8 cellular contexts compared by ENCODE assay signal in genomic region chr3:47162695-47163022, GRCh38. TPM values are rescaled to one million over a fixed set of nuclear protein-coding genes. Genes with fewer than 3 reads are reported as not detected.
DNase-seq lines count a peak whose midpoint lies in the region; ATAC-seq lines count a peak whose summit lies in the region.

No MANE protein-coding gene starts in this region.

- CTCF ChIA-PET in activated CD8-positive, alpha-beta T cell treated with anti-CD3 and anti-CD28 coated beads, Interleukin-2, amount 10 ng/mL, durations not matched to agents 7 days and 5 days (lab: Charles Lee) = interaction anchor here (1.4 kb wide), 1 partner anchor 258 kb away, joined by 3 read pairs; no protein-coding TSS in a partner anchor

- no peak for DNase-seq in activated naive CD4-positive, alpha-beta T cell treated with anti-CD3 and anti-CD28 coated beads, Interleukin-2, amount 50 U/mL, for 16 hours
- no peak for DNase-seq in activated CD8-positive, alpha-beta T cell treated with anti-CD3 and anti-CD28 coated beads, Interleukin-2, amount 10 ng/mL, durations not matched to agents 7 days and 5 days
- no peak for DNase-seq in stimulated activated naive B cell treated with anti-CD40 and anti-IgM and Interleukin-4, amounts not matched to agents 10 μg/mL and 1 μg/mL and 100 μg/mL, for 72 hours
- DNase-seq in dedifferentiated amniotic fluid mesenchymal stem cell (ENCODE audit: extremely low spot score) (no peak), amygdala (lab: John Stamatoyannopoulos, UW) (no peak)
- DNase-seq in activated CD8-positive, alpha-beta memory T cell treated with anti-CD3 and anti-CD28 coated beads, Interleukin-2, amount 50 U/mL, for 48 hours = no peak

- H3K4me3 ChIP-seq in iPS-11a (ENCODE audit: low read depth, low read length) = peak overlapping the region; percentile 81

- no peaks in the 10 kb centered on the region for H3K27me3 Mint-ChIP-seq in activated naive CD4-positive, alpha-beta T cell treated with anti-CD3 and anti-CD28 coated beads, Interleukin-2, amount 50 U/mL, for 24 hours
- H3K27me3 Mint-ChIP-seq in activated CD8-positive, alpha-beta T cell treated with anti-CD3 and anti-CD28 coated beads, Interleukin-2, amount 10 ng/mL, durations not matched to agents 7 days and 5 days (ENCODE audit: low read depth) = no peaks in the 10 kb centered on the region
- no peaks in the 10 kb centered on the region for H3K27me3 Mint-ChIP-seq in stimulated activated naive B cell treated with anti-CD40 and anti-IgM and Interleukin-4, amounts not matched to agents 10 μg/mL and 1 μg/mL and 100 μg/mL, for 72 hours

- no peaks in the 10 kb centered on the region for H3K9me3 Mint-ChIP-seq in activated naive CD4-positive, alpha-beta T cell treated with anti-CD3 and anti-CD28 coated beads, Interleukin-2, amount 50 U/mL, for 24 hours
- no peaks in the 10 kb centered on the region for H3K9me3 Mint-ChIP-seq in activated CD8-positive, alpha-beta T cell treated with anti-CD3 and anti-CD28 coated beads, Interleukin-2, amount 10 ng/mL, durations not matched to agents 7 days and 5 days (ENCODE audit: insufficient read depth)
- H3K9me3 Mint-ChIP-seq in stimulated activated naive B cell treated with anti-CD40 and anti-IgM and Interleukin-4, amounts not matched to agents 10 μg/mL and 1 μg/mL and 100 μg/mL, for 72 hours = no peaks in the 10 kb centered on the region

- peak overlapping the region; percentile 98 for H3K4me3 Mint-ChIP-seq in activated naive CD4-positive, alpha-beta T cell treated with anti-CD3 and anti-CD28 coated beads, Interleukin-2, amount 50 U/mL, for 24 hours
- H3K4me3 Mint-ChIP-seq in activated CD8-positive, alpha-beta T cell treated with anti-CD3 and anti-CD28 coated beads, Interleukin-2, amount 10 ng/mL, durations not matched to agents 7 days and 5 days = peak overlapping the region; percentile 87
- H3K4me3 Mint-ChIP-seq in stimulated activated naive B cell treated with anti-CD40 and anti-IgM and Interleukin-4, amounts not matched to agents 10 μg/mL and 1 μg/mL and 100 μg/mL, for 72 hours = peak overlapping the region; percentile 90 to 93

- peaks cover 9% of the 10 kb centered on the region for H3K36me3 Mint-ChIP-seq in activated naive CD4-positive, alpha-beta T cell treated with anti-CD3 and anti-CD28 coated beads, Interleukin-2, amount 50 U/mL, for 24 hours
- H3K36me3 Mint-ChIP-seq in activated CD8-positive, alpha-beta T cell treated with anti-CD3 and anti-CD28 coated beads, Interleukin-2, amount 10 ng/mL, durations not matched to agents 7 days and 5 days (ENCODE audit: low read depth) = peaks cover 14% of the 10 kb centered on the region
- H3K36me3 Mint-ChIP-seq in stimulated activated naive B cell treated with anti-CD40 and anti-IgM and Interleukin-4, amounts not matched to agents 10 μg/mL and 1 μg/mL and 100 μg/mL, for 72 hours = peaks cover 12 to 19% of the 10 kb centered on the region in 2 donors

- peak overlapping the region; percentile 98 for H3K27ac Mint-ChIP-seq in activated naive CD4-positive, alpha-beta T cell treated with anti-CD3 and anti-CD28 coated beads, Interleukin-2, amount 50 U/mL, for 24 hours
- peak overlapping the region; percentile 95 for H3K27ac Mint-ChIP-seq in activated CD8-positive, alpha-beta T cell treated with anti-CD3 and anti-CD28 coated beads, Interleukin-2, amount 10 ng/mL, durations not matched to agents 7 days and 5 days
- peak overlapping the region; percentile 98 for H3K27ac Mint-ChIP-seq in stimulated activated naive B cell treated with anti-CD40 and anti-IgM and Interleukin-4, amounts not matched to agents 10 μg/mL and 1 μg/mL and 100 μg/mL, for 72 hours

- POLR2A ChIA-PET in activated CD8-positive, alpha-beta T cell treated with anti-CD3 and anti-CD28 coated beads, Interleukin-2, amount 10 ng/mL, durations not matched to agents 7 days and 5 days (lab: Charles Lee) = interaction anchor here (0.9 to 1.6 kb wide), 2 partner anchors 21 to 22 kb away, joined by 3 to 4 read pairs; no protein-coding TSS in a partner anchor

- peaks cover 69% of the 10 kb centered on the region for H3K4me1 Mint-ChIP-seq in activated naive CD4-positive, alpha-beta T cell treated with anti-CD3 and anti-CD28 coated beads, Interleukin-2, amount 50 U/mL, for 24 hours
- peaks cover 47% of the 10 kb centered on the region for H3K4me1 Mint-ChIP-seq in activated CD8-positive, alpha-beta T cell treated with anti-CD3 and anti-CD28 coated beads, Interleukin-2, amount 10 ng/mL, durations not matched to agents 7 days and 5 days (ENCODE audit: low read depth)
- peaks cover 24 to 54% of the 10 kb centered on the region in 2 donors for H3K4me1 Mint-ChIP-seq in stimulated activated naive B cell treated with anti-CD40 and anti-IgM and Interleukin-4, amounts not matched to agents 10 μg/mL and 1 μg/mL and 100 μg/mL, for 72 hours

- ATAC-seq in activated CD8-positive, alpha-beta T cell treated with anti-CD3 and anti-CD28 coated beads, Interleukin-2, amount 10 ng/mL, durations not matched to agents 7 days and 5 days = no peak
- ATAC-seq in stimulated activated naive B cell treated with anti-CD40 and anti-IgM and Interleukin-4, amounts not matched to agents 10 μg/mL and 1 μg/mL and 100 μg/mL, for 72 hours (replicated peaks) = no peak

RNA-seq across cellular contexts. Expression of gene SETD2, which starts 1.3 kb away (rescaled TPM):
- 10 to 100 TPM; 43.1 to 48.1 TPM for total RNA-seq in activated CD8-positive, alpha-beta T cell treated with anti-CD3 and anti-CD28 coated beads, Interleukin-2, amount 10 ng/mL, durations not matched to agents 7 days and 5 days
